7 cellular contexts compared by ENCODE assay signal in the genomic region with DNA sequence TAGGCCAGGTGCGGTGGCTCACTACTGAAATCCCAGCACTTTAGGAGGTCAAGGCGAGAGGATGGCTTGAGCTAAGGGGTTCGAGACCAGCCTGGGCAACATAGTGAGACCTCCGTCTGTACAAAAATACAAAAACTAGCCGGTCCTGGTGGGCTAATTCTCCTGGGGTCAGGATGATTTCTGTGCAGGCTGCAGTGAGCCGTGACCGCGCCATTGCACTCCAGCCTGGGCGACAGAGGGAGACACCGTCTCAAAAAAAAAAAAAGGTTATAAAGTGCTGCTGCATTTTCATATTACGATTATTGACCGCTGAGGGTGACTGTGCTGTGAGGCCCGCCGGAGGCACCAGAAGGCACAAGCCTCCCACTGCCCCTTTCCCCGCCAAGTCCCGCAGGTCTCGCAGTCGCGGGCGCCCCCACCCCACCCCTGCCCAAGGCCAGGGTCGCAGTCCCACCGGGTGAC.
DNase-seq lines count a peak whose midpoint lies in the region; ATAC-seq and TF ChIP-seq lines count a peak whose summit lies in the region.

No MANE protein-coding gene starts in this region.

- peak; percentile 60; the same call in 1 of the 2 replicates for TF ChIP-seq CTCF in HEK293 (tag by site-specific recombination; IDR thresholded peaks at IDR 0.05)
- TF ChIP-seq CTCF in WI38 (IDR thresholded peaks at IDR 0.05; ENCODE audit: low read depth, low read length) = no peak

- peak overlapping the region; percentile 71; the same call in 1 of the 2 replicates for H3K27ac ChIP-seq in HEK293 (ENCODE audit: extremely low read depth, low read depth, low read length)
- H3K27ac ChIP-seq in stomach smooth muscle (ENCODE audit: low read length) = no peak overlapping the region

- H3K4me1 ChIP-seq in HEK293 (ENCODE audit: control insufficient read depth, insufficient read depth, low read length) (peaks cover 52% of the 10 kb centered on the region), iPS-15b (ENCODE audit: control insufficient read depth, insufficient read depth, low read length) (peaks cover 9% of the 10 kb centered on the region), stomach smooth muscle (ENCODE audit: control insufficient read depth, insufficient read depth, low read length) (peaks cover 66% of the 10 kb centered on the region)

- H3K36me3 ChIP-seq in HEK293 (ENCODE audit: control insufficient read depth in 2 of 2, insufficient read depth in 1 of 2, low read length in 2 of 2) (no peaks in the 10 kb centered on the region; a peak in 1 of 3 replicates), iPS-15b (ENCODE audit: control insufficient read depth, insufficient read depth, low read length) (no peaks in the 10 kb centered on the region), stomach smooth muscle (ENCODE audit: control insufficient read depth in 2 of 2, insufficient read depth in 2 of 2, low read length in 2 of 2) (no peaks in the 10 kb centered on the region)

- H3K9me3 ChIP-seq in HEK293 (ENCODE audit: control insufficient read depth, insufficient read depth, low read depth, low read length) (no peaks in the 10 kb centered on the region), iPS-15b (ENCODE audit: control insufficient read depth, insufficient read depth, low read length) (no peaks in the 10 kb centered on the region), stomach smooth muscle (ENCODE audit: control insufficient read depth in 2 of 2, low read length in 2 of 2) (no peaks in the 10 kb centered on the region)

- H3K9ac ChIP-seq in iPS-15b (ENCODE audit: low read depth, low read length) = no peak overlapping the region
- H3K9ac ChIP-seq in stomach smooth muscle (ENCODE audit: low read length in 2 of 2) = no peak overlapping the region

- CTCF ChIA-PET in HEK293 (lab: Yijun Ruan, JAX) = interaction anchor here (0.6 to 11.0 kb wide), 9 partner anchors 18 to 1133 kb away, joined by 3 to 105 read pairs (median 3); partner anchors contain the start of gene POP4

- peak overlapping the region; percentile 42 for H3K4me3 ChIP-seq in HEK293 (ENCODE audit: low read depth, low read length)
- peak overlapping the region; percentile 82 for H3K4me3 ChIP-seq in WI38 (ENCODE audit: low read depth, low read length)
- H3K4me3 ChIP-seq in iPS-15b (ENCODE audit: low read depth, low read length) = peak overlapping the region; percentile 74
- peak overlapping the region; percentile 29 to 83 for H3K4me3 ChIP-seq in stomach smooth muscle (ENCODE audit: low read length in 2 of 2)

- peaks cover 2% of the 10 kb centered on the region for H3K27me3 ChIP-seq in iPS-15b (ENCODE audit: control insufficient read depth, insufficient read depth, low read length)
- H3K27me3 ChIP-seq in stomach smooth muscle (ENCODE audit: control insufficient read depth in 1 of 2, insufficient read depth in 2 of 2, low read length in 2 of 2) = no peaks in the 10 kb centered on the region

- no peak for DNase-seq in glomerular visceral epithelial cell (ENCODE audit: extremely low spot score)
- no peak for DNase-seq in globus pallidus (ENCODE audit: low spot score)

- POLR2A ChIA-PET in HEK293 (lab: Yijun Ruan, JAX) = interaction anchor here (0.5 to 4.7 kb wide), 9 partner anchors 9 to 59 kb away, joined by 3 to 37 read pairs (median 4); partner anchors contain the start of genes C19orf12 and POP4

- no peak for ATAC-seq in HG02973 (IDR thresholded peaks at IDR 0.05; ENCODE audit: unreplicated experiment)

TF ChIP-seq in HEK293, 187 proteins besides CTCF, POLR2A, EP300 and RAD21 (continues in another document):
- TF ChIP-seq ZNF121 (tag by site-specific recombination; IDR thresholded peaks at IDR 0.05) = peak; percentile 35; the same call in 1 of the 2 replicates
- TF ChIP-seq ZNF239 (tag by site-specific recombination; IDR thresholded peaks at IDR 0.05) = no peak
- no peak for TF ChIP-seq ZNF416 (tag by site-specific recombination; IDR thresholded peaks at IDR 0.05)
- TF ChIP-seq ZNF148 (tag by site-specific recombination; IDR thresholded peaks at IDR 0.05; ENCODE audit: borderline replicate concordance) = no peak
- no peak for TF ChIP-seq EGR2 (tag by site-specific recombination; IDR thresholded peaks at IDR 0.05; ENCODE audit: low read depth)
- peak; percentile 32; the same call in 1 of the 2 replicates for TF ChIP-seq BCL11A (tag by site-specific recombination; IDR thresholded peaks at IDR 0.05; ENCODE audit: low read depth)
- 0 out of 2 replicates have a peak, but pooled peaks have one; percentile 46 for TF ChIP-seq KLF1 (tag by site-specific recombination; IDR thresholded peaks at IDR 0.05)
- peak; percentile 37; the same call in 1 of the 2 replicates for TF ChIP-seq ZBTB7A (tag by site-specific recombination; IDR thresholded peaks at IDR 0.05; ENCODE audit: low read depth)
- TF ChIP-seq, protein P1, sequence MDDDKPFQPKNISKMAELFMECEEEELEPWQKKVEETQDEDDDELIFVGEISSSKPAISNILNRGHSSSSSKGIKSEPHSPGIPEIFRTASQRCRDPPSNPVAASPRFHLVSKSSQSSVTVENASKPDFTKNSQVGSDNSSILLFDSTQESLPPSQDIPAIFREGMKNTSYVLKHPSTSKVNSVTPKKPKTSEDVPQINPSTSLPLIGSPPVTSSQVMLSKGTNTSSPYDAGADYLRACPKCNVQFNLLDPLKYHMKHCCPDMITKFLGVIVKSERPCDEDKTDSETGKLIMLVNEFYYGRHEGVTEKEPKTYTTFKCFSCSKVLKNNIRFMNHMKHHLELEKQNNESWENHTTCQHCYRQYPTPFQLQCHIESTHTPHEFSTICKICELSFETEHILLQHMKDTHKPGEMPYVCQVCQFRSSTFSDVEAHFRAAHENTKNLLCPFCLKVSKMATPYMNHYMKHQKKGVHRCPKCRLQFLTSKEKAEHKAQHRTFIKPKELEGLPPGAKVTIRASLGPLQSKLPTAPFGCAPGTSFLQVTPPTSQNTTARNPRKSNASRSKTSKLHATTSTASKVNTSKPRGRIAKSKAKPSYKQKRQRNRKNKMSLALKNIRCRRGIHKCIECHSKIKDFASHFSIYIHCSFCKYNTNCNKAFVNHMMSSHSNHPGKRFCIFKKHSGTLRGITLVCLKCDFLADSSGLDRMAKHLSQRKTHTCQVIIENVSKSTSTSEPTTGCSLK (tag by site-specific recombination; IDR thresholded peaks at IDR 0.05) = no peak
- no peak for TF ChIP-seq ZBTB6 (tag by site-specific recombination; IDR thresholded peaks at IDR 0.05)
- TF ChIP-seq ZNF23 (tag by site-specific recombination; IDR thresholded peaks at IDR 0.05; ENCODE audit: borderline replicate concordance) = no peak
- TF ChIP-seq ZNF335 (tag by site-specific recombination; conservative IDR thresholded peaks at IDR 0.05) = peak; percentile 35
- TF ChIP-seq ZNF701 (tag by site-specific recombination; IDR thresholded peaks at IDR 0.05) = no peak
- no peak; the same call in 1 of the 2 replicates for TF ChIP-seq ZNF561 (tag by site-specific recombination; IDR thresholded peaks at IDR 0.05; ENCODE audit: borderline replicate concordance)
- TF ChIP-seq HOXA7 (CRISPR knock-in tag; IDR thresholded peaks at IDR 0.05; ENCODE audit: borderline replicate concordance) = no peak
- no peak for TF ChIP-seq ZIC2 (tag by site-specific recombination; IDR thresholded peaks at IDR 0.05)
- TF ChIP-seq ZNF610 (tag by site-specific recombination; IDR thresholded peaks at IDR 0.05; ENCODE audit: borderline replicate concordance) = no peak
- TF ChIP-seq SP7 (tag by site-specific recombination; IDR thresholded peaks at IDR 0.05) = peak; percentile 32
